8 cellular contexts compared by ENCODE assay signal in genomic region chr1:156489166-156489934, GRCh38. TPM values are rescaled to one million over a fixed set of nuclear protein-coding genes. Genes with fewer than 3 reads are reported as not detected.
DNase-seq lines count a peak whose midpoint lies in the region; ATAC-seq and TF ChIP-seq lines count a peak whose summit lies in the region.

No MANE protein-coding gene starts in this region.

- no peaks in the 10 kb centered on the region for H3K9me3 ChIP-seq in naive thymus-derived CD4-positive, alpha-beta T cell (ENCODE audit: control insufficient read depth in 2 of 3, low read length in 3 of 3)
- H3K9me3 ChIP-seq in transverse colon: no peaks in the 10 kb centered on the region

- no peaks in the 10 kb centered on the region for H3K36me3 Mint-ChIP-seq in WTC11
- H3K36me3 Mint-ChIP-seq in naive thymus-derived CD4-positive, alpha-beta T cell: peaks cover 0 to 10% (median 4%) of the 10 kb centered on the region in 5 donors

- no peaks in the 10 kb centered on the region for H3K9me3 Mint-ChIP-seq in WTC11
- peaks cover 0 to 1% (median 0%) of the 10 kb centered on the region in 11 donors for H3K9me3 Mint-ChIP-seq in naive thymus-derived CD4-positive, alpha-beta T cell

- H3K27me3 Mint-ChIP-seq in WTC11 (ENCODE audit: low read depth): no peaks in the 10 kb centered on the region
- no peaks in the 10 kb centered on the region for H3K27me3 Mint-ChIP-seq in naive thymus-derived CD4-positive, alpha-beta T cell

- peak overlapping the region; percentile 70 for H3K27ac Mint-ChIP-seq in WTC11
- H3K27ac Mint-ChIP-seq in naive thymus-derived CD4-positive, alpha-beta T cell: peak overlapping the region; percentile 65 to 99 (median 94)

- in situ Hi-C loops in transverse colon (cut with MboI; ENCODE audit: low pct_ligation_motif_present in 1 of 4, low pct_unique_long_range_greater_than_20kb in 1 of 4, low sequenced_read_pairs in 3 of 4): no loop called here

- peak overlapping the region; percentile 59 for H3K27ac ChIP-seq in naive thymus-derived CD4-positive, alpha-beta T cell (ENCODE audit: low read depth, low read length)
- H3K27ac ChIP-seq in transverse colon: peak overlapping the region; percentile 69 to 100 (median 100)

- TF ChIP-seq POLR2A in transverse colon (IDR thresholded peaks at IDR 0.05): no peak

- peak overlapping the region; percentile 26 for H3K4me3 ChIP-seq in naive thymus-derived CD4-positive, alpha-beta T cell (ENCODE audit: low read length)
- peak overlapping the region in 2 of 4 donors; percentile 4 to 32 for H3K4me3 ChIP-seq in transverse colon

- peaks cover 75 to 92% of the 10 kb centered on the region in 2 donors for H3K4me1 ChIP-seq in naive thymus-derived CD4-positive, alpha-beta T cell (ENCODE audit: control insufficient read depth in 2 of 2, insufficient read depth in 2 of 2, low read length in 2 of 2)
- H3K4me1 ChIP-seq in transverse colon: peaks cover 74 to 82% (median 77%) of the 10 kb centered on the region in 4 donors

- POLR2A ChIA-PET in WTC11 (lab: Charles Lee): interaction anchor here (0.9 to 3.2 kb wide), 5 partner anchors 9 to 24 kb away, joined by 3 to 29 read pairs (median 11); partner anchors contain the start of gene MEF2D
- POLR2A ChIA-PET in naive thymus-derived CD4-positive, alpha-beta T cell (lab: Charles Lee): interaction anchor here (0.8 to 16.2 kb wide), 4 partner anchors 11 to 102 kb away, joined by 3 to 256 read pairs (median 4); partner anchors contain the start of genes MEF2D and NAXE

- TF ChIP-seq CTCF in WTC11 (IDR thresholded peaks at IDR 0.05) (no peak), transverse colon (IDR thresholded peaks at IDR 0.05) (no peak)

- WGBS in transverse colon (ENCODE audit: low coverage in 1 of 2), 2 donors: 18 to 30% methylated on average over 2 to 9 of the region's 12 CpGs

- peaks cover 60% of the 10 kb centered on the region for H3K4me1 Mint-ChIP-seq in WTC11
- H3K4me1 Mint-ChIP-seq in naive thymus-derived CD4-positive, alpha-beta T cell: peaks cover 78 to 97% (median 90%) of the 10 kb centered on the region in 7 donors

- intact Hi-C loops in naive thymus-derived CD4-positive, alpha-beta T cell (cut with micrococcal nuclease): loop anchor here (5.0 kb wide), 2 partner anchors 33 to 48 kb away; no protein-coding TSS in a partner anchor
- intact Hi-C loops in transverse colon (cut with DNase I; ENCODE audit: low total_unique reads): no loop called here

- CTCF ChIA-PET in WTC11 (lab: Charles Lee): interaction anchor here (0.7 to 6.0 kb wide), 22 partner anchors 9 to 1211 kb away, joined by 3 to 145 read pairs (median 4); partner anchors contain the start of gene MEF2D
- CTCF ChIA-PET in naive thymus-derived CD4-positive, alpha-beta T cell (lab: Charles Lee): interaction anchor here (0.6 to 4.8 kb wide), 3 partner anchors 9 to 499 kb away, joined by 3 to 22 read pairs (median 8); partner anchors contain the start of gene MEF2D

- H3K4me3 Mint-ChIP-seq in WTC11: peak overlapping the region; percentile 54
- H3K4me3 Mint-ChIP-seq in naive thymus-derived CD4-positive, alpha-beta T cell: peak overlapping the region; percentile 74 to 88 (median 80)

- TF ChIP-seq EP300 in transverse colon (IDR thresholded peaks at IDR 0.05; ENCODE audit: low read depth): no peak

- DNase-seq in COLO668 (lab: John Stamatoyannopoulos, UW; ENCODE audit: unreplicated experiment) (peak; percentile 94), NCI-H146 (lab: John Stamatoyannopoulos, UW) (peak; percentile 80), WTC11 (ENCODE audit: low spot score) (peak; percentile 60), transverse colon (no peak)
- peak; percentile 27 for DNase-seq in effector CD4-positive, alpha-beta T cell
- DNase-seq in naive thymus-derived CD4-positive, alpha-beta T cell: peak in 6 of 9 donors; percentile 23 to 53 (median 36)

- H3K27me3 ChIP-seq in naive thymus-derived CD4-positive, alpha-beta T cell (ENCODE audit: control insufficient read depth in 2 of 2, insufficient read depth in 2 of 2, low read length in 2 of 2): no peaks in the 10 kb centered on the region
- no peaks in the 10 kb centered on the region for H3K27me3 ChIP-seq in transverse colon

- peaks cover 0 to 11% (median 0%) of the 10 kb centered on the region in 3 experiments for H3K36me3 ChIP-seq in naive thymus-derived CD4-positive, alpha-beta T cell (ENCODE audit: control insufficient read depth in 2 of 3, insufficient read depth in 3 of 3, low read length in 3 of 3)
- H3K36me3 ChIP-seq in transverse colon: no peaks in the 10 kb centered on the region

- ATAC-seq in GM21717 (IDR thresholded peaks at IDR 0.05; ENCODE audit: unreplicated experiment) (peak; percentile 16), WTC11 (peak; percentile 50), GM21515 (IDR thresholded peaks at IDR 0.05; ENCODE audit: unreplicated experiment) (no peak)
- peak; percentile 53 for ATAC-seq in naive thymus-derived CD4-positive, alpha-beta T cell

TF ChIP-seq in WTC11, 78 proteins besides CTCF, POLR2A, EP300 and RAD21:
- peak; percentile 61; the same call in 1 of the 2 replicates for TF ChIP-seq ZNF281 (CRISPR knock-in tag; IDR thresholded peaks at IDR 0.05)
- no peak for TF ChIP-seq ZNF263 (CRISPR knock-in tag; IDR thresholded peaks at IDR 0.05; ENCODE audit: low read depth)
TF ChIP-seq in WTC11: peak in this region for 1.

RNA-seq across cellular contexts. Expression of gene MEF2D, which starts 11.2 kb away (rescaled TPM):
- total RNA-seq in WTC11 (2021) (20.6 to 24.1 TPM (median 24.0 TPM) in 3 replicates), transverse colon (100 to 1,000 TPM in 1 of 4 donors, 10 to 100 TPM in 3; 26.1 to 200 (median 85.7) TPM)
- 100 to 1,000 TPM in 2 of 5 experiments, 10 to 100 TPM in 3; 48.1 to 190 (median 67.7) TPM for total RNA-seq in naive thymus-derived CD4-positive, alpha-beta T cell
- 10 to 100 TPM in 1 of 2 donors, 1 to 10 TPM in 1; 4.5 to 10.0 TPM for polyA plus RNA-seq in naive thymus-derived CD4-positive, alpha-beta T cell
